ENCODE assay signal across 10 cellular contexts in the genomic region with DNA sequence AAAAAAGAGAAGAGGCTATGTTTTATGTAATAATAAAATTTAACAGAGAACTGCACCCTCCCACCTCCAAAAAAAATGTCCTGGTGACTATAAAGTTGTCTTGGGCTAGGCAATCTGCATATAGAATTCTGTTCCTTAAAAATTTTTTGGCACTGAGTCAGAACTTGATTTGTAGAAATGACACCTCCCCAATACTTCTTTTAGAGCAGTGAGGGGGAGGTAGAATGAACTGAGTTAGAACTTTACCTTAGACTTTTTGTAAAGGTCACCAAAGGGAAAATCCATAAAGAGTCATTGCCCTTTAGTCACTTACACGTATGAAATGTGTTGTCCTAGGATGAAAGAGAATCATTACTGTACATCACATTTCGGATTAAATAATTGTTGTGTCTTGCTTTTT.
DNase-seq lines count a peak whose midpoint lies in the region; ATAC-seq and TF ChIP-seq lines count a peak whose summit lies in the region.
"Had no signal": no experiment of that assay in that cellular context is flagged by ENCODE, and none has a peak within 500 bp of the region (broad histone marks: within the 10 kb centered on the region; RNA-seq: fewer than 3 reads in every experiment).

No MANE protein-coding gene starts in this region.

- H3K4me3 Mint-ChIP-seq in activated T-helper 2 cell treated with anti-CD3 and anti-CD28 coated beads, Interferon-gamma antibody, Interleukin-2, Interleukin-4, amounts not matched to agents 10 μg/mL and 5 μg/mL and 100 μg/mL, durations not matched to agents 14 hours and 24 hours and 36 hours (ENCODE audit: low read depth), result no peak overlapping the region
- peak overlapping the region; percentile 41 for H3K4me3 Mint-ChIP-seq in stimulated activated effector memory CD8-positive, alpha-beta T cell treated with anti-CD3 and anti-CD28 coated beads, Interleukin-12 subunit alpha, Interleukin-12 subunit beta, amount 100 ng/mL, for 72 hours

- peaks cover 12% of the 10 kb centered on the region for H3K9me3 Mint-ChIP-seq in activated T-helper 2 cell treated with anti-CD3 and anti-CD28 coated beads, Interferon-gamma antibody, Interleukin-2, Interleukin-4, amounts not matched to agents 10 μg/mL and 5 μg/mL and 100 μg/mL, durations not matched to agents 14 hours and 24 hours and 36 hours
- H3K9me3 Mint-ChIP-seq in stimulated activated effector memory CD8-positive, alpha-beta T cell treated with anti-CD3 and anti-CD28 coated beads, Interleukin-12 subunit alpha, Interleukin-12 subunit beta, amount 100 ng/mL, for 72 hours, result peaks cover 4% of the 10 kb centered on the region

- H3K9ac ChIP-seq in SK-N-SH, result no peak overlapping the region

- no peaks in the 10 kb centered on the region for H3K9me2 ChIP-seq in SK-N-SH

- no peaks in the 10 kb centered on the region for H3F3A ChIP-seq in SK-N-SH (replicated peaks; ENCODE audit: insufficient read depth)

- H3K9me3 ChIP-seq in SK-N-SH, result no peaks in the 10 kb centered on the region
- peaks cover 4% of the 10 kb centered on the region; the same call in 1 of the 2 replicates for H3K9me3 ChIP-seq in MG63

- TF ChIP-seq EP300 in SK-N-SH (IDR thresholded peaks at IDR 0.05; ENCODE audit: borderline replicate concordance in 1 of 2, low read depth in 1 of 2, low read length in 1 of 2), result no peak

- 83% methylated on average over 2 of the region's 2 CpGs for WGBS in SK-N-SH (ENCODE audit: low lambda C conversion rate)

- intact Hi-C loops in activated T-helper 2 cell treated with anti-CD3 and anti-CD28 coated beads, Interferon-gamma antibody, Interleukin-2, Interleukin-4, amounts not matched to agents 10 μg/mL and 5 μg/mL and 100 μg/mL, durations not matched to agents 14 hours and 24 hours and 36 hours (cut with micrococcal nuclease), result loop anchor here (1.0 to 5.0 kb wide), 4 partner anchors 9 to 72 kb away; no protein-coding TSS in a partner anchor

- CTCF ChIA-PET in SK-N-SH (lab: Yijun Ruan, JAX), result no interaction called here

- H3K27me3 ChIP-seq in SK-N-SH (ENCODE audit: insufficient read depth) (no peaks in the 10 kb centered on the region), MG63 (no peaks in the 10 kb centered on the region)

- H3K27ac ChIP-seq in SK-N-SH (ENCODE audit: low read depth in 2 of 2, low read length in 1 of 2), result no peak overlapping the region

- no peaks in the 10 kb centered on the region for H3K27me3 Mint-ChIP-seq in activated T-helper 2 cell treated with anti-CD3 and anti-CD28 coated beads, Interferon-gamma antibody, Interleukin-2, Interleukin-4, amounts not matched to agents 10 μg/mL and 5 μg/mL and 100 μg/mL, durations not matched to agents 14 hours and 24 hours and 36 hours (ENCODE audit: low read depth)

- peak; percentile 47 for ATAC-seq in HG02571 (IDR thresholded peaks at IDR 0.05; ENCODE audit: unreplicated experiment)
- ATAC-seq in stimulated activated effector memory CD8-positive, alpha-beta T cell treated with anti-CD3 and anti-CD28 coated beads, Interleukin-12 subunit alpha, Interleukin-12 subunit beta, amount 100 ng/mL, for 72 hours, result peak; percentile 89

- no peak overlapping the region for H2AFZ ChIP-seq in SK-N-SH (ENCODE audit: low read depth)

- H3K4me2 ChIP-seq in SK-N-SH, result no peak overlapping the region

- H3K79me2 ChIP-seq in SK-N-SH (ENCODE audit: insufficient read depth), result no peaks in the 10 kb centered on the region

- POLR2A ChIA-PET in SK-N-SH (lab: Yijun Ruan, JAX), result no interaction called here

- no peak for TF ChIP-seq RAD21 in SK-N-SH (IDR thresholded peaks at IDR 0.05; ENCODE audit: low read length)

- H3K4me3 ChIP-seq in SK-N-SH (ENCODE audit: low read depth in 2 of 2, low read length in 1 of 2), result no peak overlapping the region
- no peak overlapping the region for H3K4me3 ChIP-seq in MG63

- H3K4me1 ChIP-seq in SK-N-SH (ENCODE audit: control insufficient read depth in 1 of 2, insufficient read depth in 2 of 2, low read depth in 1 of 2, low read length in 1 of 2), result peaks cover 6 to 15% of the 10 kb centered on the region in 2 experiments; a peak in 3 of 4 replicates

- H3K27ac Mint-ChIP-seq in activated T-helper 2 cell treated with anti-CD3 and anti-CD28 coated beads, Interferon-gamma antibody, Interleukin-2, Interleukin-4, amounts not matched to agents 10 μg/mL and 5 μg/mL and 100 μg/mL, durations not matched to agents 14 hours and 24 hours and 36 hours, result peak overlapping the region; percentile 54
- peak overlapping the region; percentile 82 for H3K27ac Mint-ChIP-seq in stimulated activated effector memory CD8-positive, alpha-beta T cell treated with anti-CD3 and anti-CD28 coated beads, Interleukin-12 subunit alpha, Interleukin-12 subunit beta, amount 100 ng/mL, for 72 hours

- DNase-seq in NOMO-1 treated with DMSO at 0.1 percent for 48 hours (lab: John Stamatoyannopoulos, UW; ENCODE audit: unreplicated experiment), result peak; percentile 25
- DNase-seq in NOMO-1 treated with dmso at 0.1 percent for 144 hours (lab: John Stamatoyannopoulos, UW; ENCODE audit: unreplicated experiment), result no peak
- no peak for DNase-seq in activated T-helper 2 cell treated with anti-CD3 and anti-CD28 coated beads, Interferon-gamma antibody, Interleukin-2, Interleukin-4, amounts not matched to agents 10 μg/mL and 5 μg/mL and 100 μg/mL, durations not matched to agents 14 hours and 24 hours and 36 hours (ENCODE audit: low spot score)
- no peak for DNase-seq in stimulated activated effector memory CD8-positive, alpha-beta T cell treated with anti-CD3 and anti-CD28 coated beads, Interleukin-12 subunit alpha, Interleukin-12 subunit beta, amount 100 ng/mL, for 72 hours (ENCODE audit: low spot score in 2 of 2)
- DNase-seq in SK-N-SH, result no peak
- no peak for DNase-seq in MG63
- DNase-seq in KG1 (lab: John Stamatoyannopoulos, UW), result no peak
- DNase-seq: DMS79 treated with DMSO at 0.1 percent for 48 hours, GOT3 had no signal

- no peaks in the 10 kb centered on the region for H4K20me1 ChIP-seq in SK-N-SH (ENCODE audit: insufficient read depth)

- TF ChIP-seq CTCF in SK-N-SH (IDR thresholded peaks at IDR 0.05), result no peak

- peaks cover 11% of the 10 kb centered on the region for H3K36me3 Mint-ChIP-seq in activated T-helper 2 cell treated with anti-CD3 and anti-CD28 coated beads, Interferon-gamma antibody, Interleukin-2, Interleukin-4, amounts not matched to agents 10 μg/mL and 5 μg/mL and 100 μg/mL, durations not matched to agents 14 hours and 24 hours and 36 hours (ENCODE audit: low read depth)
- no peaks in the 10 kb centered on the region for H3K36me3 Mint-ChIP-seq in stimulated activated effector memory CD8-positive, alpha-beta T cell treated with anti-CD3 and anti-CD28 coated beads, Interleukin-12 subunit alpha, Interleukin-12 subunit beta, amount 100 ng/mL, for 72 hours

- H3K4me1 Mint-ChIP-seq in activated T-helper 2 cell treated with anti-CD3 and anti-CD28 coated beads, Interferon-gamma antibody, Interleukin-2, Interleukin-4, amounts not matched to agents 10 μg/mL and 5 μg/mL and 100 μg/mL, durations not matched to agents 14 hours and 24 hours and 36 hours (ENCODE audit: low read depth), result peaks cover 41% of the 10 kb centered on the region
- H3K4me1 Mint-ChIP-seq in stimulated activated effector memory CD8-positive, alpha-beta T cell treated with anti-CD3 and anti-CD28 coated beads, Interleukin-12 subunit alpha, Interleukin-12 subunit beta, amount 100 ng/mL, for 72 hours, result peaks cover 21% of the 10 kb centered on the region

- H3K36me3 ChIP-seq in SK-N-SH (replicated peaks in 1 of 2; ENCODE audit: control insufficient read depth in 1 of 2, insufficient read depth in 2 of 2, low read length in 1 of 2), result no peaks in the 10 kb centered on the region
- H3K36me3 ChIP-seq in MG63, result no peaks in the 10 kb centered on the region

TF ChIP-seq in SK-N-SH, 30 proteins besides CTCF, POLR2A, EP300 and RAD21:
- TF ChIP-seq, protein P1, sequence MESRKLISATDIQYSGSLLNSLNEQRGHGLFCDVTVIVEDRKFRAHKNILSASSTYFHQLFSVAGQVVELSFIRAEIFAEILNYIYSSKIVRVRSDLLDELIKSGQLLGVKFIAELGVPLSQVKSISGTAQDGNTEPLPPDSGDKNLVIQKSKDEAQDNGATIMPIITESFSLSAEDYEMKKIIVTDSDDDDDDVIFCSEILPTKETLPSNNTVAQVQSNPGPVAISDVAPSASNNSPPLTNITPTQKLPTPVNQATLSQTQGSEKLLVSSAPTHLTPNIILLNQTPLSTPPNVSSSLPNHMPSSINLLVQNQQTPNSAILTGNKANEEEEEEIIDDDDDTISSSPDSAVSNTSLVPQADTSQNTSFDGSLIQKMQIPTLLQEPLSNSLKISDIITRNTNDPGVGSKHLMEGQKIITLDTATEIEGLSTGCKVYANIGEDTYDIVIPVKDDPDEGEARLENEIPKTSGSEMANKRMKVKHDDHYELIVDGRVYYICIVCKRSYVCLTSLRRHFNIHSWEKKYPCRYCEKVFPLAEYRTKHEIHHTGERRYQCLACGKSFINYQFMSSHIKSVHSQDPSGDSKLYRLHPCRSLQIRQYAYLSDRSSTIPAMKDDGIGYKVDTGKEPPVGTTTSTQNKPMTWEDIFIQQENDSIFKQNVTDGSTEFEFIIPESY (IDR thresholded peaks at IDR 0.05; ENCODE audit: borderline replicate concordance, low read depth), result no peak
- TF ChIP-seq TAF1 (IDR thresholded peaks at IDR 0.05; ENCODE audit: borderline replicate concordance, low read depth, low read length), result no peak
- no peak for TF ChIP-seq TCF12 (IDR thresholded peaks at IDR 0.05)
- no peak for TF ChIP-seq GABPA (IDR thresholded peaks at IDR 0.05; ENCODE audit: low read depth)
- no peak for TF ChIP-seq ELF1 (IDR thresholded peaks at IDR 0.05)
- TF ChIP-seq TEAD4 (IDR thresholded peaks at IDR 0.05; ENCODE audit: borderline replicate concordance, insufficient read depth), result no peak
- TF ChIP-seq SIN3A (IDR thresholded peaks at IDR 0.05; ENCODE audit: borderline replicate concordance, low read depth, low read length), result no peak
- TF ChIP-seq GATA2 (CRISPR knock-in tag; IDR thresholded peaks at IDR 0.05), result no peak
- no peak for TF ChIP-seq CHD2 (IDR thresholded peaks at IDR 0.05; ENCODE audit: low read length, partially characterized antibody)
- no peak for TF ChIP-seq MXI1 (IDR thresholded peaks at IDR 0.05; ENCODE audit: low read depth, low read length)
- TF ChIP-seq RCOR1 (IDR thresholded peaks at IDR 0.05; ENCODE audit: low read length), result no peak
- TF ChIP-seq NFIC (IDR thresholded peaks at IDR 0.05; ENCODE audit: borderline replicate concordance), result no peak
- TF ChIP-seq EZH2phosphoT487 (IDR thresholded peaks at IDR 0.05; ENCODE audit: borderline replicate concordance, low read depth), result no peak
- no peak for TF ChIP-seq SMC3 (IDR thresholded peaks at IDR 0.05; ENCODE audit: low read depth, low read length)
- TF ChIP-seq, protein P2, sequence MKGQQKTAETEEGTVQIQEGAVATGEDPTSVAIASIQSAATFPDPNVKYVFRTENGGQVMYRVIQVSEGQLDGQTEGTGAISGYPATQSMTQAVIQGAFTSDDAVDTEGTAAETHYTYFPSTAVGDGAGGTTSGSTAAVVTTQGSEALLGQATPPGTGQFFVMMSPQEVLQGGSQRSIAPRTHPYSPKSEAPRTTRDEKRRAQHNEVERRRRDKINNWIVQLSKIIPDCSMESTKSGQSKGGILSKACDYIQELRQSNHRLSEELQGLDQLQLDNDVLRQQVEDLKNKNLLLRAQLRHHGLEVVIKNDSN (IDR thresholded peaks at IDR 0.05; ENCODE audit: borderline replicate concordance, low read depth), result no peak
